In genomic region chr15:32033186-32033890, GRCh38 we compare ENCODE assay signal across 23 cellular contexts. TPM values are rescaled to one million over a fixed set of nuclear protein-coding genes. Genes with fewer than 3 reads are reported as not detected.
"Had no signal": no experiment of that assay in that cellular context is flagged by ENCODE, and none has a peak within 500 bp of the region (broad histone marks: within the 10 kb centered on the region; RNA-seq: fewer than 3 reads in every experiment).

No MANE protein-coding gene starts in this region.

- H3K27ac Mint-ChIP-seq: activated B cell treated with CpG ODN at 0.5 μM for 24 hours; activated CD4-positive, alpha-beta memory T cell treated with anti-CD3 and anti-CD28 coated beads for 36 hours; activated CD4-positive, alpha-beta T cell treated with anti-CD3 and anti-CD28 coated beads, Interleukin-2, amount 10 ng/mL, durations not matched to agents 24 days and 14 days; activated naive CD4-positive, alpha-beta T cell treated with anti-CD3 and anti-CD28 coated beads for 36 hours; activated naive CD8-positive, alpha-beta T cell had no signal

- ATAC-seq: activated T-cell treated with anti-CD3 and anti-CD28 coated beads, Interleukin-2, amount 50 U/mL, for 4 hours; K562 had no signal

- H3K9me3 ChIP-seq: Peyer's patch, SJSA1 had no signal

- H3K4me3 Mint-ChIP-seq: activated B cell treated with CpG ODN at 0.5 μM for 24 hours; activated CD4-positive, alpha-beta memory T cell treated with anti-CD3 and anti-CD28 coated beads for 36 hours; activated CD4-positive, alpha-beta T cell treated with anti-CD3 and anti-CD28 coated beads, Interleukin-2, amount 10 ng/mL, durations not matched to agents 24 days and 14 days; activated naive CD4-positive, alpha-beta T cell treated with anti-CD3 and anti-CD28 coated beads for 36 hours; activated naive CD8-positive, alpha-beta T cell; activated T-cell treated with anti-CD3 and anti-CD28 coated beads, Interleukin-2, amount 50 U/mL, for 4 hours had no signal

- H3K36me3 Mint-ChIP-seq: activated CD4-positive, alpha-beta memory T cell treated with anti-CD3 and anti-CD28 coated beads for 36 hours; activated naive CD8-positive, alpha-beta T cell; brain had no signal

- DNase-seq: activated B cell treated with CpG ODN at 0.5 μM for 24 hours; activated CD4-positive, alpha-beta memory T cell treated with anti-CD3 and anti-CD28 coated beads for 36 hours; activated CD4-positive, alpha-beta T cell treated with anti-CD3 and anti-CD28 coated beads for 1 hour; activated CD4-positive, alpha-beta T cell treated with anti-CD3 and anti-CD28 coated beads, Interleukin-2, amount 10 ng/mL, durations not matched to agents 24 days and 14 days; activated CD8-positive, alpha-beta memory T cell treated with anti-CD3 and anti-CD28 coated beads for 24 hours; activated gamma-delta T cell; activated naive CD4-positive, alpha-beta T cell treated with anti-CD3 and anti-CD28 coated beads for 36 hours; activated T-cell treated with anti-CD3 and anti-CD28 coated beads, Interleukin-2, amount 50 U/mL, for 4 hours; Karpas-422; NCI-H1105 treated with DMSO at 0.1 percent for 48 hours; NCI-H1436 treated with DMSO at 0.1 percent for 48 hours; NCI-H187 treated with DMSO at 0.1 percent for 48 hours; NCI-H2081 treated with DMSO at 0.1 percent for 48 hours; NCI-H446; NCI-H524; Right ventricle myocardium superior; T-helper 2 cell; T1000 had no signal

RNA-seq across cellular contexts. Expression of gene CHRNA7, which starts 3.0 kb away (rescaled TPM):
- total RNA-seq: activated B cell treated with CpG ODN at 0.5 μM for 24 hours; activated CD4-positive, alpha-beta memory T cell treated with anti-CD3 and anti-CD28 coated beads for 36 hours; activated CD4-positive, alpha-beta T cell treated with anti-CD3 and anti-CD28 coated beads, Interleukin-2, amount 10 ng/mL, durations not matched to agents 24 days and 14 days; activated naive CD4-positive, alpha-beta T cell treated with anti-CD3 and anti-CD28 coated beads for 36 hours; K562 had no signal
